In genomic region chr3:30315452-30315851, GRCh38 we compare ENCODE assay signal across 21 cellular contexts.
DNase-seq lines count a peak whose midpoint lies in the region; TF ChIP-seq lines count a peak whose summit lies in the region.
"Had no signal": no experiment of that assay in that cellular context is flagged by ENCODE, and none has a peak within 500 bp of the region (broad histone marks: within the 10 kb centered on the region; RNA-seq: fewer than 3 reads in every experiment).

No MANE protein-coding gene starts in this region.

- no peak overlapping the region for H3K4me3 Mint-ChIP-seq in activated T-helper 1 cell treated with anti-CD3 and anti-CD28 coated beads, Interleukin-12 subunit alpha, Interleukin-12 subunit beta, Interleukin-2, Interleukin-4 antibody, amounts not matched to agents 30 ng/mL and 10 ng/mL and 1 ng/mL, durations not matched to agents 14 hours and 24 hours and 36 hours
- H3K4me3 Mint-ChIP-seq: activated naive CD8-positive, alpha-beta T cell treated with anti-CD3 and anti-CD28 coated beads, Interleukin-2, amount 50 U/mL, for 24 hours had no signal

- TF ChIP-seq POLR2A in uterus (IDR thresholded peaks at IDR 0.05), result no peak

- H3K9me3 ChIP-seq in GM23248 (ENCODE audit: low read depth), result no peaks in the 10 kb centered on the region
- H3K9me3 ChIP-seq in uterus, result no peaks in the 10 kb centered on the region
- H3K9me3 ChIP-seq: BLaER1 had no signal

- H3K9ac ChIP-seq in GM23248, result no peak overlapping the region
- H3K9ac ChIP-seq: BLaER1 had no signal

- 2 to 10% methylated on average over 3 of the region's 3 CpGs for WGBS in GM23248 (ENCODE audit: low coverage in 1 of 2, low lambda C conversion rate in 2 of 2, missing lambda C conversion rate in 2 of 2), 2 experiments

- DNase-seq in GM23248 (peak; percentile 83), brain microvascular endothelial cell (peak; percentile 43), left kidney (ENCODE audit: low read depth, low spot score) (peak; percentile 74), uterus (no peak), NCI-H748 treated with DMSO at 0.1 percent for 48 hours (lab: John Stamatoyannopoulos, UW) (no peak), HEK293T (ENCODE audit: extremely low spot score) (no peak)
- no peak for DNase-seq in activated T-helper 1 cell treated with anti-CD3 and anti-CD28 coated beads, Interleukin-12 subunit alpha, Interleukin-12 subunit beta, Interleukin-2, Interleukin-4 antibody, amounts not matched to agents 30 ng/mL and 10 ng/mL and 1 ng/mL, durations not matched to agents 14 hours and 24 hours and 36 hours (ENCODE audit: low spot score)
- DNase-seq: activated effector memory CD4-positive, alpha-beta T cell treated with Interleukin-2 at 50 U/mL for 16 hours; activated naive CD8-positive, alpha-beta T cell treated with anti-CD3 and anti-CD28 coated beads, Interleukin-2, amount 50 U/mL, for 24 hours; glutamatergic neuron; NCI-H146; NCI-H82; nucleus accumbens; PC-3; right cardiac atrium; stimulated activated naive CD4-positive, alpha-beta T cell; T1000 had no signal

- no peaks in the 10 kb centered on the region for H3K79me2 ChIP-seq in GM23248 (ENCODE audit: insufficient read depth)

- peaks cover 28% of the 10 kb centered on the region for H3F3A ChIP-seq in GM23248 (ENCODE audit: insufficient read depth)

- H3K4me1 Mint-ChIP-seq in activated T-helper 1 cell treated with anti-CD3 and anti-CD28 coated beads, Interleukin-12 subunit alpha, Interleukin-12 subunit beta, Interleukin-2, Interleukin-4 antibody, amounts not matched to agents 30 ng/mL and 10 ng/mL and 1 ng/mL, durations not matched to agents 14 hours and 24 hours and 36 hours (ENCODE audit: low read depth), result peaks cover 11% of the 10 kb centered on the region

- intact Hi-C loops in uterus (cut with DNase I; ENCODE audit: low total_unique reads), result no loop called here
- intact Hi-C loops in activated T-helper 1 cell treated with anti-CD3 and anti-CD28 coated beads, Interleukin-12 subunit alpha, Interleukin-12 subunit beta, Interleukin-2, Interleukin-4 antibody, amounts not matched to agents 30 ng/mL and 10 ng/mL and 1 ng/mL, durations not matched to agents 14 hours and 24 hours and 36 hours (cut with micrococcal nuclease), result no loop called here

- H4K20me1 ChIP-seq in GM23248 (ENCODE audit: insufficient read depth), result no peaks in the 10 kb centered on the region
- H4K20me1 ChIP-seq: BLaER1 had no signal

- peaks cover 1% of the 10 kb centered on the region for H3K36me3 Mint-ChIP-seq in activated T-helper 1 cell treated with anti-CD3 and anti-CD28 coated beads, Interleukin-12 subunit alpha, Interleukin-12 subunit beta, Interleukin-2, Interleukin-4 antibody, amounts not matched to agents 30 ng/mL and 10 ng/mL and 1 ng/mL, durations not matched to agents 14 hours and 24 hours and 36 hours (ENCODE audit: low read depth)

- no peaks in the 10 kb centered on the region for H3K27me3 Mint-ChIP-seq in activated T-helper 1 cell treated with anti-CD3 and anti-CD28 coated beads, Interleukin-12 subunit alpha, Interleukin-12 subunit beta, Interleukin-2, Interleukin-4 antibody, amounts not matched to agents 30 ng/mL and 10 ng/mL and 1 ng/mL, durations not matched to agents 14 hours and 24 hours and 36 hours (ENCODE audit: insufficient read depth)
- H3K27me3 Mint-ChIP-seq: activated naive CD8-positive, alpha-beta T cell treated with anti-CD3 and anti-CD28 coated beads, Interleukin-2, amount 50 U/mL, for 24 hours had no signal

- no peak overlapping the region for H3K27ac Mint-ChIP-seq in activated T-helper 1 cell treated with anti-CD3 and anti-CD28 coated beads, Interleukin-12 subunit alpha, Interleukin-12 subunit beta, Interleukin-2, Interleukin-4 antibody, amounts not matched to agents 30 ng/mL and 10 ng/mL and 1 ng/mL, durations not matched to agents 14 hours and 24 hours and 36 hours
- H3K27ac Mint-ChIP-seq: activated naive CD8-positive, alpha-beta T cell treated with anti-CD3 and anti-CD28 coated beads, Interleukin-2, amount 50 U/mL, for 24 hours had no signal

- H3K27me3 ChIP-seq in GM23248 (replicated peaks; ENCODE audit: insufficient read depth), result no peaks in the 10 kb centered on the region
- no peaks in the 10 kb centered on the region for H3K27me3 ChIP-seq in brain microvascular endothelial cell (replicated peaks)
- H3K27me3 ChIP-seq in uterus, result no peaks in the 10 kb centered on the region
- H3K27me3 ChIP-seq: BLaER1, tibial nerve had no signal

- in situ Hi-C loops in GM23248 (cut with MboI) (no loop called here), brain microvascular endothelial cell (cut with HindIII; ENCODE audit: low pct_ligation_motif_present, low sequenced_read_pairs) (no loop called here)

- 0 out of 2 replicates have a peak overlapping the region, but pooled peaks have one; percentile 50 for H2AFZ ChIP-seq in GM23248

- H3K9me3 Mint-ChIP-seq in activated T-helper 1 cell treated with anti-CD3 and anti-CD28 coated beads, Interleukin-12 subunit alpha, Interleukin-12 subunit beta, Interleukin-2, Interleukin-4 antibody, amounts not matched to agents 30 ng/mL and 10 ng/mL and 1 ng/mL, durations not matched to agents 14 hours and 24 hours and 36 hours, result peaks cover 9% of the 10 kb centered on the region

- no peak for TF ChIP-seq CTCF in brain microvascular endothelial cell (IDR thresholded peaks at IDR 0.05; ENCODE audit: low read depth, low read length, missing control alignments)
- no peak for TF ChIP-seq CTCF in uterus (IDR thresholded peaks at IDR 0.05)

- POLR2A ChIA-PET in HEK293T (lab: Yijun Ruan, JAX), result no interaction called here

- H3K4me1 ChIP-seq in GM23248 (ENCODE audit: insufficient read depth) (peaks cover 40% of the 10 kb centered on the region), uterus (no peaks in the 10 kb centered on the region)
- H3K4me1 ChIP-seq: BLaER1 had no signal

- H3K36me3 ChIP-seq in GM23248 (ENCODE audit: low read depth) (no peaks in the 10 kb centered on the region), brain microvascular endothelial cell (replicated peaks) (no peaks in the 10 kb centered on the region), uterus (no peaks in the 10 kb centered on the region)
- H3K36me3 ChIP-seq: BLaER1, tibial nerve had no signal

- peak overlapping the region; percentile 66 for H3K27ac ChIP-seq in GM23248
- H3K27ac ChIP-seq in brain microvascular endothelial cell, result peak overlapping the region; percentile 12
- peak overlapping the region; percentile 50 to 65 for H3K27ac ChIP-seq in uterus
- H3K27ac ChIP-seq: BLaER1, epithelial cell of prostate had no signal

- H3K4me3 ChIP-seq in GM23248, result 0 out of 2 replicates have a peak overlapping the region, but pooled peaks have one; percentile 5
- no peak overlapping the region for H3K4me3 ChIP-seq in brain microvascular endothelial cell (ENCODE audit: low read depth, low read length)
- no peak overlapping the region for H3K4me3 ChIP-seq in uterus
- H3K4me3 ChIP-seq: BLaER1, GM12878, tibial nerve had no signal

- CTCF ChIA-PET in HEK293T (lab: Yijun Ruan, JAX), result no interaction called here

- H3K4me2 ChIP-seq in GM23248 (ENCODE audit: unreplicated experiment), result peak overlapping the region; percentile 47
- H3K4me2 ChIP-seq: BLaER1 had no signal

- H3K9me2 ChIP-seq in GM23248 (ENCODE audit: insufficient read depth), result no peaks in the 10 kb centered on the region

TF ChIP-seq in HEK293T, 16 proteins besides CTCF, POLR2A, EP300 and RAD21:
- TF ChIP-seq L3MBTL2 (conservative IDR thresholded peaks at IDR 0.05), result no peak
- TF ChIP-seq LEF1 (IDR thresholded peaks at IDR 0.05; ENCODE audit: borderline replicate concordance), result no peak
- TF ChIP-seq BHLHE40 (IDR thresholded peaks at IDR 0.05; ENCODE audit: borderline replicate concordance), result no peak
- no peak for TF ChIP-seq NFRKB (IDR thresholded peaks at IDR 0.05)
- TF ChIP-seq ARNT (IDR thresholded peaks at IDR 0.05), result no peak
- no peak for TF ChIP-seq HDGF (IDR thresholded peaks at IDR 0.05; ENCODE audit: borderline replicate concordance)
- no peak for TF ChIP-seq TARDBP (IDR thresholded peaks at IDR 0.05)
- TF ChIP-seq ELF4 (IDR thresholded peaks at IDR 0.05), result no peak
- TF ChIP-seq SP1 (IDR thresholded peaks at IDR 0.05), result no peak
- no peak for TF ChIP-seq PKNOX1 (IDR thresholded peaks at IDR 0.05)
- TF ChIP-seq CTBP1 (IDR thresholded peaks at IDR 0.05; ENCODE audit: borderline replicate concordance), result no peak
- TF ChIP-seq ZNF384 (IDR thresholded peaks at IDR 0.05), result no peak
- no peak for TF ChIP-seq FOXK2 (IDR thresholded peaks at IDR 0.05)
- TF ChIP-seq FOXM1 (IDR thresholded peaks at IDR 0.05; ENCODE audit: borderline replicate concordance), result no peak
- TF ChIP-seq FOXA1 (IDR thresholded peaks at IDR 0.05), result no peak
- TF ChIP-seq SUZ12 (IDR thresholded peaks at IDR 0.05), result no peak

Comparison
In these comparisons a context has a peak if more than half of its experiments do, and no peak if none do; other contexts are left out.
1. DNase-seq: peak in GM23248 (single experiment), brain microvascular endothelial cell (single experiment) and left kidney (single experiment); none in uterus (0 of 2), NCI-H748 treated with DMSO at 0.1 percent for 48 hours (single experiment), HEK293T (single experiment) and activated T-helper 1 cell treated with anti-CD3 and anti-CD28 coated beads, Interleukin-12 subunit alpha, Interleukin-12 subunit beta, Interleukin-2, Interleukin-4 antibody, amounts not matched to agents 30 ng/mL and 10 ng/mL and 1 ng/mL, durations not matched to agents 14 hours and 24 hours and 36 hours (single experiment).
2. H3K27ac ChIP-seq: peak in every context shown above with its lines; median percentile 66 in GM23248; 58 in uterus; 12 in brain microvascular endothelial cell.